ENCODE assay signal across 1 cellular context in the genomic region with DNA sequence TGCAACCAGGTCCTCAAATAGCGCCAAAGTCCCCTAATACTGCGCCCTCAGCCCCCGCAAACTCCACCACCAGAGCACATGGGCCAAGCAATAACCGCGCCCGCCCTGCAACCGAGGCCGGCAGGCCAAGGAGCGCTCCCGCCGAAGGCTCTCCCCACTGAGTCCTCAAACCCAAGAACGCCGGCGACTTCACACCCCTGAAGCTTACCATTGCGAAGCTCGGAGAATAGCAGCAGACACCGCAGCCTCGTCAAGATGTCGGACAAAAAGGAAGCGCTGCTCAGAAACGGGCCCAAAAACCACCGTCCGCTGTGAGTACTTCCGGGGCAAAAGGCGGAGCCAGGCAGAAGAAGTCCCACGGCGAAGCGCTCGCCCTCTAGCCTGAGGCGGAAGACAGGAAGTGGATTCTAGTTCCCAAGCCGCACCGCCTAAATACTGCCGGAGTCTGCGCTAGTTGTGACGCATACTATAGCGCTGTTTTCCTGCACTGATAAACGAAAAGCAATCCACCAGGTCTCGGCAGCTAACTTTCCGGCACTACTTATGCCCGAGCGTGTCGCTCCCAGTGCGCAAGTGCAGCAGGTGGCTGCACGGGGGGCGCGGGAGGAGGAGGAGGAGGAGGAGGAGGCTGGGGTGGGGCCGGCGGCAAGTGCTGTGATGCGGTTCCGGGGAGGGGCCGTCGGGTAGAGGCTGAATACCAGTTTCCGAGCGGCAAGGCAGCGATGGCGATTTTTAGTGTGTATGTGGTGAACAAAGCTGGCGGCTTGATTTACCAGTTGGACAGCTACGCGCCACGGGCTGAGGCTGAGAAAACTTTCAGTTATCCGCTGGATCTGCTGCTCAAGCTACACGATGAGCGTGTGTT.
TF ChIP-seq lines count a peak whose summit lies in the region.

TSS of gene RPS25 (minus strand) at position 270 of the 865 bp plus-strand sequence. CDS start at position 211, 59 bp downstream.
A gene with protein sequence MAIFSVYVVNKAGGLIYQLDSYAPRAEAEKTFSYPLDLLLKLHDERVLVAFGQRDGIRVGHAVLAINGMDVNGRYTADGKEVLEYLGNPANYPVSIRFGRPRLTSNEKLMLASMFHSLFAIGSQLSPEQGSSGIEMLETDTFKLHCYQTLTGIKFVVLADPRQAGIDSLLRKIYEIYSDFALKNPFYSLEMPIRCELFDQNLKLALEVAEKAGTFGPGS (plus strand): TSS at position 693 of the 865 bp plus-strand sequence. CDS start 30 bp downstream, at position 723.

TF ChIP-seq in HEK293, 187 proteins besides CTCF, POLR2A, EP300 and RAD21 (continued from another document and continues in another):
- TF ChIP-seq, protein P1, sequence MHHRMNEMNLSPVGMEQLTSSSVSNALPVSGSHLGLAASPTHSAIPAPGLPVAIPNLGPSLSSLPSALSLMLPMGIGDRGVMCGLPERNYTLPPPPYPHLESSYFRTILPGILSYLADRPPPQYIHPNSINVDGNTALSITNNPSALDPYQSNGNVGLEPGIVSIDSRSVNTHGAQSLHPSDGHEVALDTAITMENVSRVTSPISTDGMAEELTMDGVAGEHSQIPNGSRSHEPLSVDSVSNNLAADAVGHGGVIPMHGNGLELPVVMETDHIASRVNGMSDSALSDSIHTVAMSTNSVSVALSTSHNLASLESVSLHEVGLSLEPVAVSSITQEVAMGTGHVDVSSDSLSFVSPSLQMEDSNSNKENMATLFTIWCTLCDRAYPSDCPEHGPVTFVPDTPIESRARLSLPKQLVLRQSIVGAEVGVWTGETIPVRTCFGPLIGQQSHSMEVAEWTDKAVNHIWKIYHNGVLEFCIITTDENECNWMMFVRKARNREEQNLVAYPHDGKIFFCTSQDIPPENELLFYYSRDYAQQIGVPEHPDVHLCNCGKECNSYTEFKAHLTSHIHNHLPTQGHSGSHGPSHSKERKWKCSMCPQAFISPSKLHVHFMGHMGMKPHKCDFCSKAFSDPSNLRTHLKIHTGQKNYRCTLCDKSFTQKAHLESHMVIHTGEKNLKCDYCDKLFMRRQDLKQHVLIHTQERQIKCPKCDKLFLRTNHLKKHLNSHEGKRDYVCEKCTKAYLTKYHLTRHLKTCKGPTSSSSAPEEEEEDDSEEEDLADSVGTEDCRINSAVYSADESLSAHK (tag by site-specific recombination; IDR thresholded peaks at IDR 0.05): no peak
- TF ChIP-seq PRDM1 (tag by site-specific recombination; IDR thresholded peaks at IDR 0.05) (no peak), HIC1 (tag by site-specific recombination; IDR thresholded peaks at IDR 0.05) (0 out of 2 replicates have a peak, but pooled peaks have one; percentile 10), ZNF514 (tag by site-specific recombination; IDR thresholded peaks at IDR 0.05) (no peak), ZNF146 (tag by site-specific recombination; IDR thresholded peaks at IDR 0.05) (no peak), ZBTB6 (tag by site-specific recombination; IDR thresholded peaks at IDR 0.05) (no peak), ZNF791 (tag by site-specific recombination; IDR thresholded peaks at IDR 0.05) (no peak), ZNF341 (tag by site-specific recombination; IDR thresholded peaks at IDR 0.05; ENCODE audit: low read depth) (no peak; the same call in 1 of the 2 replicates), SETDB1 (IDR thresholded peaks at IDR 0.05; ENCODE audit: insufficient read length, low read length) (no peak), KLF16 (tag by site-specific recombination; IDR thresholded peaks at IDR 0.05) (peak; percentile 61; the same call in 1 of the 2 replicates), ZIC2 (tag by site-specific recombination; IDR thresholded peaks at IDR 0.05) (peak; percentile 44; the same call in 1 of the 2 replicates), ZNF2 (tag by site-specific recombination; IDR thresholded peaks at IDR 0.05) (no peak), RBAK (tag by site-specific recombination; IDR thresholded peaks at IDR 0.05) (no peak), ZNF148 (tag by site-specific recombination; IDR thresholded peaks at IDR 0.05; ENCODE audit: borderline replicate concordance) (no peak), ZNF549 (tag by site-specific recombination; IDR thresholded peaks at IDR 0.05) (no peak), ZNF26 (tag by site-specific recombination; IDR thresholded peaks at IDR 0.05) (no peak), ZNF660 (tag by site-specific recombination; IDR thresholded peaks at IDR 0.05) (peak; percentile 48; the same call in 1 of the 2 replicates), ZFHX2 (tag by site-specific recombination; conservative IDR thresholded peaks at IDR 0.05) (no peak), ZNF24 (tag by site-specific recombination; IDR thresholded peaks at IDR 0.05) (no peak), YY1 (tag by site-specific recombination; IDR thresholded peaks at IDR 0.05) (peak; percentile 66; the same call in 1 of the 2 replicates), ZNF830 (tag by site-specific recombination; IDR thresholded peaks at IDR 0.05; ENCODE audit: low read depth) (no peak), ZNF112 (tag by site-specific recombination; IDR thresholded peaks at IDR 0.05) (no peak), ZNF138 (tag by site-specific recombination; IDR thresholded peaks at IDR 0.05; ENCODE audit: borderline replicate concordance) (no peak), HOXD13 (CRISPR knock-in tag; IDR thresholded peaks at IDR 0.05; ENCODE audit: borderline replicate concordance) (no peak), FEZF1 (tag by site-specific recombination; IDR thresholded peaks at IDR 0.05) (peak; percentile 49; the same call in 1 of the 2 replicates), KLF10 (tag by site-specific recombination; IDR thresholded peaks at IDR 0.05) (no peak), SCRT1 (tag by site-specific recombination; IDR thresholded peaks at IDR 0.05; ENCODE audit: borderline replicate concordance) (peak; percentile 97), ZNF423 (tag by site-specific recombination; IDR thresholded peaks at IDR 0.05) (no peak), ZNF704 (tag by site-specific recombination; IDR thresholded peaks at IDR 0.05) (no peak), ZNF48 (tag by site-specific recombination; IDR thresholded peaks at IDR 0.05) (no peak), ZXDB (tag by site-specific recombination; IDR thresholded peaks at IDR 0.05) (peak; percentile 75; the same call in 1 of the 2 replicates), MYNN (tag by site-specific recombination; IDR thresholded peaks at IDR 0.05; ENCODE audit: borderline replicate concordance) (no peak), ZNF571 (tag by site-specific recombination; IDR thresholded peaks at IDR 0.05) (no peak), ZNF10 (tag by site-specific recombination; IDR thresholded peaks at IDR 0.05) (no peak), ZNF184 (tag by site-specific recombination; IDR thresholded peaks at IDR 0.05) (no peak)
- TF ChIP-seq, protein P2, sequence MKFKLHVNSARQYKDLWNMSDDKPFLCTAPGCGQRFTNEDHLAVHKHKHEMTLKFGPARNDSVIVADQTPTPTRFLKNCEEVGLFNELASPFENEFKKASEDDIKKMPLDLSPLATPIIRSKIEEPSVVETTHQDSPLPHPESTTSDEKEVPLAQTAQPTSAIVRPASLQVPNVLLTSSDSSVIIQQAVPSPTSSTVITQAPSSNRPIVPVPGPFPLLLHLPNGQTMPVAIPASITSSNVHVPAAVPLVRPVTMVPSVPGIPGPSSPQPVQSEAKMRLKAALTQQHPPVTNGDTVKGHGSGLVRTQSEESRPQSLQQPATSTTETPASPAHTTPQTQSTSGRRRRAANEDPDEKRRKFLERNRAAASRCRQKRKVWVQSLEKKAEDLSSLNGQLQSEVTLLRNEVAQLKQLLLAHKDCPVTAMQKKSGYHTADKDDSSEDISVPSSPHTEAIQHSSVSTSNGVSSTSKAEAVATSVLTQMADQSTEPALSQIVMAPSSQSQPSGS (tag by site-specific recombination; IDR thresholded peaks at IDR 0.05; ENCODE audit: low read depth): no peak
- TF ChIP-seq, protein P3, sequence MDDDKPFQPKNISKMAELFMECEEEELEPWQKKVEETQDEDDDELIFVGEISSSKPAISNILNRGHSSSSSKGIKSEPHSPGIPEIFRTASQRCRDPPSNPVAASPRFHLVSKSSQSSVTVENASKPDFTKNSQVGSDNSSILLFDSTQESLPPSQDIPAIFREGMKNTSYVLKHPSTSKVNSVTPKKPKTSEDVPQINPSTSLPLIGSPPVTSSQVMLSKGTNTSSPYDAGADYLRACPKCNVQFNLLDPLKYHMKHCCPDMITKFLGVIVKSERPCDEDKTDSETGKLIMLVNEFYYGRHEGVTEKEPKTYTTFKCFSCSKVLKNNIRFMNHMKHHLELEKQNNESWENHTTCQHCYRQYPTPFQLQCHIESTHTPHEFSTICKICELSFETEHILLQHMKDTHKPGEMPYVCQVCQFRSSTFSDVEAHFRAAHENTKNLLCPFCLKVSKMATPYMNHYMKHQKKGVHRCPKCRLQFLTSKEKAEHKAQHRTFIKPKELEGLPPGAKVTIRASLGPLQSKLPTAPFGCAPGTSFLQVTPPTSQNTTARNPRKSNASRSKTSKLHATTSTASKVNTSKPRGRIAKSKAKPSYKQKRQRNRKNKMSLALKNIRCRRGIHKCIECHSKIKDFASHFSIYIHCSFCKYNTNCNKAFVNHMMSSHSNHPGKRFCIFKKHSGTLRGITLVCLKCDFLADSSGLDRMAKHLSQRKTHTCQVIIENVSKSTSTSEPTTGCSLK (tag by site-specific recombination; IDR thresholded peaks at IDR 0.05): no peak
- TF ChIP-seq, protein P4, sequence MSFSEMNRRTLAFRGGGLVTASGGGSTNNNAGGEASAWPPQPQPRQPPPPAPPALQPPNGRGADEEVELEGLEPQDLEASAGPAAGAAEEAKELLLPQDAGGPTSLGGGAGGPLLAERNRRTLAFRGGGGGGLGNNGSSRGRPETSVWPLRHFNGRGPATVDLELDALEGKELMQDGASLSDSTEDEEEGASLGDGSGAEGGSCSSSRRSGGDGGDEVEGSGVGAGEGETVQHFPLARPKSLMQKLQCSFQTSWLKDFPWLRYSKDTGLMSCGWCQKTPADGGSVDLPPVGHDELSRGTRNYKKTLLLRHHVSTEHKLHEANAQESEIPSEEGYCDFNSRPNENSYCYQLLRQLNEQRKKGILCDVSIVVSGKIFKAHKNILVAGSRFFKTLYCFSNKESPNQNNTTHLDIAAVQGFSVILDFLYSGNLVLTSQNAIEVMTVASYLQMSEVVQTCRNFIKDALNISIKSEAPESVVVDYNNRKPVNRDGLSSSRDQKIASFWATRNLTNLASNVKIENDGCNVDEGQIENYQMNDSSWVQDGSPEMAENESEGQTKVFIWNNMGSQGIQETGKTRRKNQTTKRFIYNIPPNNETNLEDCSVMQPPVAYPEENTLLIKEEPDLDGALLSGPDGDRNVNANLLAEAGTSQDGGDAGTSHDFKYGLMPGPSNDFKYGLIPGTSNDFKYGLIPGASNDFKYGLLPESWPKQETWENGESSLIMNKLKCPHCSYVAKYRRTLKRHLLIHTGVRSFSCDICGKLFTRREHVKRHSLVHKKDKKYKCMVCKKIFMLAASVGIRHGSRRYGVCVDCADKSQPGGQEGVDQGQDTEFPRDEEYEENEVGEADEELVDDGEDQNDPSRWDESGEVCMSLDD (tag by site-specific recombination; IDR thresholded peaks at IDR 0.05): no peak
